In the genomic region with DNA sequence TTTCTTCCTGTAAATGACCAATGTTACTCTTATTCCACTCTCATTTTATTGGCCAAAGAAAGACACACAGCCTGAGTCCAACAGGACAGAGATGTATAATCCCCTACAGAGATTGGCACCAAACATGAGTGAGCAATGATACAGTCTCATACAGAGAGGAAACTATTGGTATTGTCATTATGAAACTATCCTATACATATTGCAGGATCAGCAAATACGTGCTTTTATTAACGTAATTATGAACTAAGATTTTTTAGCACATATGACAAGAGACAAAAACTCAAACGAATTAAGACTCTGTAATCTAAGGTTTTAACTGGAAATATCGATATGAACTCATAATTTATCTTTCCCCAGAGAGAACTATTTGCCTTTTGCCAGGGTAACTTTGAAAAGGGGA, we compare ENCODE assay signal across 2 cellular contexts.
TF ChIP-seq lines count a peak whose summit lies in the region.

No MANE protein-coding gene starts in this region.

TF ChIP-seq in HepG2, 621 proteins besides CTCF, POLR2A, EP300 and RAD21 (continued from another document):
- TF ChIP-seq ZNF350 (CRISPR knock-in tag; IDR thresholded peaks at IDR 0.05; ENCODE audit: borderline replicate concordance, low read depth) (no peak), HNRNPLL (IDR thresholded peaks at IDR 0.05; ENCODE audit: low read depth, low read length, poor library complexity, severe bottlenecking) (no peak), ZNF44 (CRISPR knock-in tag; IDR thresholded peaks at IDR 0.05) (no peak), PHB2 (IDR thresholded peaks at IDR 0.05; ENCODE audit: partially characterized antibody) (no peak), MAFK (conservative IDR thresholded peaks at IDR 0.05 in 1 of 2, IDR thresholded peaks at IDR 0.05 in 1 of 2; ENCODE audit: low read length in 2 of 2) (peak; percentile 79 to 84), ZNF629 (CRISPR knock-in tag; conservative IDR thresholded peaks at IDR 0.05) (no peak), ZNF24 (IDR thresholded peaks at IDR 0.05) (no peak)

TF ChIP-seq in K562, 482 proteins besides CTCF, POLR2A, EP300 and RAD21 (continued from another document):
- TF ChIP-seq ZNF316 (IDR thresholded peaks at IDR 0.05): peak; percentile 85
- TF ChIP-seq C11orf30 (IDR thresholded peaks at IDR 0.05; ENCODE audit: low read depth): peak; percentile 66; the same call in 1 of the 2 replicates
